17 cellular contexts compared by ENCODE assay signal in the genomic region with DNA sequence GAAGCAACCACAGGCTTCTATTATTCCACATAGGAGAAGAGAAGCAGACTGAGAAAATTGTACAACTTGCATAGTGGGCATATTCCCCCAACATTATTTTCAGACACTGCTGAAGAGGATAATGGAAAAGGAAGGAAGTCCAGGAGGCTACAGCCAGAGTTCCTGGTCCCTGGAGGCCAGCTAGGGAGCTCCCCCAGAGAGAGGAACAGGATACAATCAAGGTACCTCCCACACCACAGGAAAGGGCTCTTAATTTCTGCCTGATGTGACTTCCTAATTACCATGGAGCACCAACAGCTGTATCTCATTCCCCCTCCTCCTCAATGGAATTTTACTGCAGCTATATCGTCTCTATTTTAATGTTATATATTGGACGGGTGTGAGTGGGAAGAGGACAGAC.
DNase-seq lines count a peak whose midpoint lies in the region; TF ChIP-seq lines count a peak whose summit lies in the region.
"Had no signal": no experiment of that assay in that cellular context is flagged by ENCODE, and none has a peak within 500 bp of the region (broad histone marks: within the 10 kb centered on the region; RNA-seq: fewer than 3 reads in every experiment).

No MANE protein-coding gene starts in this region.

- H3K4me3 ChIP-seq in OCI-LY3 (ENCODE audit: low read length) (no peak overlapping the region), hepatocyte (no peak overlapping the region), skeletal muscle tissue (ENCODE audit: low read length in 3 of 3) (no peak overlapping the region), mesendoderm (ENCODE audit: low read length) (no peak overlapping the region)
- H3K4me3 ChIP-seq: BLaER1 treated with 17β-estradiol and CSF1 and Interleukin-3, amounts not matched to agents 10 nM and 100 nM; GM12878; GM23248 had no signal

- DNase-seq in hepatocyte (ENCODE audit: low spot score) (no peak), UCSD-AML1 (lab: John Stamatoyannopoulos, UW; ENCODE audit: unreplicated experiment) (no peak), AML-193 (lab: John Stamatoyannopoulos, UW) (no peak), mesendoderm (no peak)
- DNase-seq: BE2C; CD4-positive, alpha-beta T cell; CD8-positive, alpha-beta memory T cell; DMS 273 treated with DMSO at 0.1 percent for 48 hours; DMS79; EL; GDM1; H7 had no signal

- no peak overlapping the region for H3K56ac ChIP-seq in mesendoderm (ENCODE audit: low read length)

- no peak overlapping the region for H4K8ac ChIP-seq in mesendoderm (ENCODE audit: low read depth, low read length)

- H3K23ac ChIP-seq in mesendoderm (ENCODE audit: low read length): no peak overlapping the region

- no peak overlapping the region for H2BK15ac ChIP-seq in mesendoderm (replicated peaks; ENCODE audit: low read depth)

- no peaks in the 10 kb centered on the region for H3K9me3 ChIP-seq in OCI-LY3 (ENCODE audit: insufficient read depth, low read length)
- no peaks in the 10 kb centered on the region for H3K9me3 ChIP-seq in hepatocyte (ENCODE audit: low read depth)
- no peaks in the 10 kb centered on the region for H3K9me3 ChIP-seq in skeletal muscle tissue (ENCODE audit: control insufficient read depth in 3 of 3, low read length in 3 of 3)
- H3K9me3 ChIP-seq: BE2C; BLaER1 treated with 17β-estradiol and CSF1 and Interleukin-3, amounts not matched to agents 10 nM and 100 nM had no signal

- H2BK120ac ChIP-seq in mesendoderm (ENCODE audit: low read depth, low read length): no peak overlapping the region

- H3K79me2 ChIP-seq in OCI-LY3 (ENCODE audit: low read length) (no peaks in the 10 kb centered on the region), hepatocyte (no peaks in the 10 kb centered on the region), mesendoderm (ENCODE audit: control insufficient read depth, insufficient read depth, low read length) (no peaks in the 10 kb centered on the region)

- H2AK5ac ChIP-seq in mesendoderm (ENCODE audit: low read length): no peak overlapping the region

- no peak overlapping the region for H4K5ac ChIP-seq in mesendoderm (ENCODE audit: low read length)

- TF ChIP-seq CTCF in OCI-LY3 (IDR thresholded peaks at IDR 0.05; ENCODE audit: low read depth, low read length): no peak
- no peak for TF ChIP-seq CTCF in hepatocyte (IDR thresholded peaks at IDR 0.05; ENCODE audit: poor library complexity)

- peaks cover 8% of the 10 kb centered on the region for H3K36me3 ChIP-seq in OCI-LY3 (replicated peaks; ENCODE audit: low read depth, low read length)
- H3K36me3 ChIP-seq in hepatocyte (replicated peaks; ENCODE audit: insufficient read depth, low read depth): no peaks in the 10 kb centered on the region
- no peaks in the 10 kb centered on the region for H3K36me3 ChIP-seq in skeletal muscle tissue (ENCODE audit: control insufficient read depth in 3 of 3, insufficient read depth in 3 of 3, low read length in 3 of 3)
- H3K36me3 ChIP-seq in mesendoderm (ENCODE audit: control insufficient read depth, insufficient read depth, low read length): no peaks in the 10 kb centered on the region
- H3K36me3 ChIP-seq: BE2C; BLaER1 treated with 17β-estradiol and CSF1 and Interleukin-3, amounts not matched to agents 10 nM and 100 nM had no signal

- H3K79me1 ChIP-seq in mesendoderm (ENCODE audit: low read length): no peaks in the 10 kb centered on the region

- 71% methylated on average over 2 of the region's 2 CpGs for WGBS in hepatocyte (ENCODE audit: low lambda C conversion rate, missing lambda C conversion rate)
- WGBS in mesendoderm (ENCODE audit: extremely low coverage, insufficient coverage, low lambda C conversion rate): no CpG with 5 or more reads among the region's 2 CpGs

- no peak overlapping the region for H2BK5ac ChIP-seq in mesendoderm (ENCODE audit: low read length)

- no peaks in the 10 kb centered on the region for H3K9me2 ChIP-seq in hepatocyte (replicated peaks; ENCODE audit: insufficient read depth)

- H3K9ac ChIP-seq in OCI-LY3 (ENCODE audit: low read length) (no peak overlapping the region), skeletal muscle tissue (ENCODE audit: low read depth in 1 of 3, low read length in 3 of 3) (no peak overlapping the region), mesendoderm (ENCODE audit: low read length) (no peak overlapping the region)
- H3K9ac ChIP-seq: BLaER1 treated with 17β-estradiol and CSF1 and Interleukin-3, amounts not matched to agents 10 nM and 100 nM; GM23248 had no signal

- no peak overlapping the region for H3K27ac ChIP-seq in OCI-LY3 (ENCODE audit: low read length)
- peak overlapping the region; percentile 28 for H3K27ac ChIP-seq in hepatocyte
- H3K27ac ChIP-seq in skeletal muscle tissue (ENCODE audit: low read depth, low read length): peak overlapping the region; percentile 26
- H3K27ac ChIP-seq in mesendoderm (ENCODE audit: low read depth, low read length): no peak overlapping the region
- H3K27ac ChIP-seq: BLaER1 treated with 17β-estradiol and CSF1 and Interleukin-3, amounts not matched to agents 10 nM and 100 nM; GM23248 had no signal

- H3K4me2 ChIP-seq in OCI-LY3 (ENCODE audit: low read length) (peak overlapping the region; percentile 17; the same call in 1 of the 2 replicates), hepatocyte (no peak overlapping the region), mesendoderm (ENCODE audit: low read length) (no peak overlapping the region)
- H3K4me2 ChIP-seq: BLaER1 treated with 17β-estradiol and CSF1 and Interleukin-3, amounts not matched to agents 10 nM and 100 nM had no signal

- no peak overlapping the region for H3K18ac ChIP-seq in mesendoderm (ENCODE audit: low read length)

- H2AFZ ChIP-seq in OCI-LY3 (ENCODE audit: low read depth, low read length) (no peak overlapping the region), hepatocyte (no peak overlapping the region)
- H2AFZ ChIP-seq: GM23248 had no signal

- peaks cover 37% of the 10 kb centered on the region for H3K4me1 ChIP-seq in OCI-LY3 (ENCODE audit: low read length)
- no peaks in the 10 kb centered on the region for H3K4me1 ChIP-seq in hepatocyte (ENCODE audit: insufficient read depth)
- H3K4me1 ChIP-seq in skeletal muscle tissue (ENCODE audit: control insufficient read depth in 3 of 3, insufficient read depth in 3 of 3, low read length in 3 of 3): no peaks in the 10 kb centered on the region
- H3K4me1 ChIP-seq in mesendoderm (ENCODE audit: control insufficient read depth, low read depth, low read length): no peaks in the 10 kb centered on the region
- H3K4me1 ChIP-seq: BE2C; BLaER1 treated with 17β-estradiol and CSF1 and Interleukin-3, amounts not matched to agents 10 nM and 100 nM had no signal

- H4K20me1 ChIP-seq in OCI-LY3 (ENCODE audit: insufficient read depth, low read length): no peaks in the 10 kb centered on the region
- no peaks in the 10 kb centered on the region for H4K20me1 ChIP-seq in hepatocyte (ENCODE audit: insufficient read depth, poor library complexity, severe bottlenecking)
- H4K20me1 ChIP-seq: BLaER1 treated with 17β-estradiol and CSF1 and Interleukin-3, amounts not matched to agents 10 nM and 100 nM had no signal

- no peak overlapping the region for H3K4ac ChIP-seq in mesendoderm (ENCODE audit: low read depth, low read length)

- H3K27me3 ChIP-seq in OCI-LY3 (ENCODE audit: low read depth, low read length): no peaks in the 10 kb centered on the region
- no peaks in the 10 kb centered on the region for H3K27me3 ChIP-seq in hepatocyte
- H3K27me3 ChIP-seq in skeletal muscle tissue (ENCODE audit: control insufficient read depth in 3 of 3, insufficient read depth in 3 of 3, low read length in 3 of 3): no peaks in the 10 kb centered on the region
- no peaks in the 10 kb centered on the region for H3K27me3 ChIP-seq in mesendoderm (ENCODE audit: insufficient read depth, low read length, poor library complexity)
- H3K27me3 ChIP-seq: BE2C; BLaER1 treated with 17β-estradiol and CSF1 and Interleukin-3, amounts not matched to agents 10 nM and 100 nM had no signal

Comparison
In these comparisons a context has a peak if more than half of its experiments do, and no peak if none do; other contexts are left out.
1. H3K27ac ChIP-seq: peak in hepatocyte (single experiment) and skeletal muscle tissue (single experiment); none in OCI-LY3 (single experiment) and mesendoderm (single experiment).